32 cellular contexts compared by ENCODE assay signal in genomic region chr11:105912666-105913065, GRCh38.
A peak's percentile ranks its signal among the peaks of the same experiment; 100 is the strongest.
DNase-seq lines count a peak whose midpoint lies in the region; ATAC-seq, FAIRE-seq and TF ChIP-seq lines count a peak whose summit lies in the region.
"Had no signal": no experiment of that assay in that cellular context is flagged by ENCODE, and none has a peak within 500 bp of the region (broad histone marks: within the 10 kb centered on the region; RNA-seq: fewer than 3 reads in every experiment).

No MANE protein-coding gene starts in this region.

- H3K79me2 ChIP-seq in SK-N-SH (ENCODE audit: insufficient read depth) = no peaks in the 10 kb centered on the region

- POLR2A ChIA-PET in SK-N-SH (lab: Yijun Ruan, JAX) = no interaction called here

- TF ChIP-seq CTCF in SK-N-SH (IDR thresholded peaks at IDR 0.05) = no peak
- no peak for TF ChIP-seq CTCF in lower lobe of right lung (IDR thresholded peaks at IDR 0.05)

- no peak overlapping the region for H2AFZ ChIP-seq in SK-N-SH (ENCODE audit: low read depth)

- H3K27me3 ChIP-seq in SK-N-SH (ENCODE audit: insufficient read depth) (no peaks in the 10 kb centered on the region), lower lobe of right lung (ENCODE audit: low read depth) (no peaks in the 10 kb centered on the region)
- H3K27me3 ChIP-seq: BE2C; BLaER1; BLaER1 treated with 17β-estradiol and CSF1 and Interleukin-3, amounts not matched to agents 10 nM and 100 nM had no signal

- 0 out of 4 replicates have a peak overlapping the region, but pooled peaks of 1 of the 2 experiments have one; percentile 22 for H3K27ac ChIP-seq in SK-N-SH (ENCODE audit: low read depth in 2 of 2, low read length in 1 of 2)
- H3K27ac ChIP-seq in lower lobe of right lung = no peak overlapping the region
- H3K27ac ChIP-seq: 22Rv1; A549; BLaER1; BLaER1 treated with 17β-estradiol and CSF1 and Interleukin-3, amounts not matched to agents 10 nM and 100 nM; C4-2B had no signal

- intact Hi-C loops in lower lobe of right lung (cut with DNase I) = no loop called here

- H3K4me2 ChIP-seq in SK-N-SH = no peak overlapping the region
- H3K4me2 ChIP-seq: A549; BLaER1; BLaER1 treated with 17β-estradiol and CSF1 and Interleukin-3, amounts not matched to agents 10 nM and 100 nM had no signal

- FAIRE-seq in H54 (lab: Jason Lieb, UNC) = no peak
- FAIRE-seq: A549, D721Med had no signal

- H3K4me1 ChIP-seq in SK-N-SH (ENCODE audit: control insufficient read depth in 1 of 2, insufficient read depth in 2 of 2, low read depth in 1 of 2, low read length in 1 of 2) = no peaks in the 10 kb centered on the region; a peak in 2 of 4 replicates
- no peaks in the 10 kb centered on the region for H3K4me1 ChIP-seq in lower lobe of right lung
- H3K4me1 ChIP-seq: A549; BLaER1; BLaER1 treated with 17β-estradiol and CSF1 and Interleukin-3, amounts not matched to agents 10 nM and 100 nM; Caco-2 had no signal

- TF ChIP-seq EP300 in SK-N-SH (IDR thresholded peaks at IDR 0.05; ENCODE audit: borderline replicate concordance in 1 of 2, low read depth in 1 of 2, low read length in 1 of 2) = peak in 1 of 2 experiments; percentile 37; a peak in 1 of 4 replicates

- H3K36me3 ChIP-seq in SK-N-SH (replicated peaks in 1 of 2; ENCODE audit: control insufficient read depth in 1 of 2, insufficient read depth in 2 of 2, low read length in 1 of 2) (no peaks in the 10 kb centered on the region), lower lobe of right lung (no peaks in the 10 kb centered on the region)
- H3K36me3 ChIP-seq: BE2C; BLaER1; BLaER1 treated with 17β-estradiol and CSF1 and Interleukin-3, amounts not matched to agents 10 nM and 100 nM had no signal

- 23% methylated on average over 2 of the region's 2 CpGs for WGBS in SK-N-SH (ENCODE audit: low lambda C conversion rate)

- no peaks in the 10 kb centered on the region for H3K9me2 ChIP-seq in SK-N-SH

- H3K9me3 ChIP-seq in SK-N-SH = no peaks in the 10 kb centered on the region
- no peaks in the 10 kb centered on the region for H3K9me3 ChIP-seq in lower lobe of right lung
- H3K9me3 ChIP-seq: A549; BE2C; BLaER1; BLaER1 treated with 17β-estradiol and CSF1 and Interleukin-3, amounts not matched to agents 10 nM and 100 nM; Caco-2 had no signal

- no peak; the same call in 2 of the 3 replicates for ATAC-seq in SK-N-SH treated with all-trans-retinoic acid at 6 μM for 48 hours
- ATAC-seq in lower lobe of right lung = no peak
- ATAC-seq: A549; CD8-positive, alpha-beta T cell had no signal

- H3K9ac ChIP-seq in SK-N-SH = no peak overlapping the region
- H3K9ac ChIP-seq: BLaER1; BLaER1 treated with 17β-estradiol and CSF1 and Interleukin-3, amounts not matched to agents 10 nM and 100 nM had no signal

- H3F3A ChIP-seq in SK-N-SH (replicated peaks; ENCODE audit: insufficient read depth) = no peaks in the 10 kb centered on the region

- no peak for TF ChIP-seq RAD21 in SK-N-SH (IDR thresholded peaks at IDR 0.05; ENCODE audit: low read length)

- no peaks in the 10 kb centered on the region for H4K20me1 ChIP-seq in SK-N-SH (ENCODE audit: insufficient read depth)
- H4K20me1 ChIP-seq: BLaER1; BLaER1 treated with 17β-estradiol and CSF1 and Interleukin-3, amounts not matched to agents 10 nM and 100 nM had no signal

- TF ChIP-seq POLR2A in H54 (IDR thresholded peaks at IDR 0.05; ENCODE audit: low read depth, low read length) = no peak

- DNase-seq in SK-N-DZ (ENCODE audit: low spot score) (peak; percentile 1), SK-N-SH (peak; percentile 24), H54 (ENCODE audit: insufficient read length, low spot score) (no peak), lower lobe of right lung (no peak), HPDE6-E6E7 (ENCODE audit: extremely low spot score) (no peak)
- DNase-seq: 8988T; ACHN; AML-193; BE2C; C1 segment of cervical spinal cord; Caco-2; Calu3; CD4-positive, alpha-beta memory T cell; CD4-positive, alpha-beta T cell; CD4-positive, CD25-positive, alpha-beta regulatory T cell; CD8-positive, alpha-beta memory T cell; CD8-positive, alpha-beta T cell; COR-L47; DMS 273 treated with DMSO at 0.1 percent for 48 hours; DMS153; DMS53; DMS79; DMS79 treated with DMSO at 0.1 percent for 48 hours; DND-41; EL had no signal

- CTCF ChIA-PET in SK-N-SH (lab: Yijun Ruan, JAX) = no interaction called here

- H3K4me3 ChIP-seq in SK-N-SH (ENCODE audit: low read depth in 2 of 2, low read length in 1 of 2) = no peak overlapping the region
- no peak overlapping the region for H3K4me3 ChIP-seq in lower lobe of right lung
- H3K4me3 ChIP-seq: A549; BLaER1; BLaER1 treated with 17β-estradiol and CSF1 and Interleukin-3, amounts not matched to agents 10 nM and 100 nM had no signal

TF ChIP-seq in SK-N-SH, 30 proteins besides CTCF, POLR2A, EP300 and RAD21:
- TF ChIP-seq JUND (IDR thresholded peaks at IDR 0.05) = no peak
- no peak for TF ChIP-seq TAF1 (IDR thresholded peaks at IDR 0.05; ENCODE audit: borderline replicate concordance, low read depth, low read length)
- peak; percentile 58; the same call in 1 of the 2 replicates for TF ChIP-seq RCOR1 (IDR thresholded peaks at IDR 0.05; ENCODE audit: low read length)
- TF ChIP-seq GATA2 (CRISPR knock-in tag; IDR thresholded peaks at IDR 0.05) = peak; percentile 69; the same call in 1 of the 2 replicates
- 0 out of 2 replicates have a peak, but pooled peaks have one; percentile 15 for TF ChIP-seq TCF12 (IDR thresholded peaks at IDR 0.05)

TF ChIP-seq in SK-N-SH treated with all-trans-retinoic acid at 6 μM for 48 hours, 23 proteins besides CTCF, POLR2A, EP300 and RAD21:
- TF ChIP-seq TCF4 (CRISPR knock-in tag; IDR thresholded peaks at IDR 0.05; ENCODE audit: borderline replicate concordance) = peak; percentile 83; the same call in 1 of the 2 replicates
- TF ChIP-seq, protein P1, sequence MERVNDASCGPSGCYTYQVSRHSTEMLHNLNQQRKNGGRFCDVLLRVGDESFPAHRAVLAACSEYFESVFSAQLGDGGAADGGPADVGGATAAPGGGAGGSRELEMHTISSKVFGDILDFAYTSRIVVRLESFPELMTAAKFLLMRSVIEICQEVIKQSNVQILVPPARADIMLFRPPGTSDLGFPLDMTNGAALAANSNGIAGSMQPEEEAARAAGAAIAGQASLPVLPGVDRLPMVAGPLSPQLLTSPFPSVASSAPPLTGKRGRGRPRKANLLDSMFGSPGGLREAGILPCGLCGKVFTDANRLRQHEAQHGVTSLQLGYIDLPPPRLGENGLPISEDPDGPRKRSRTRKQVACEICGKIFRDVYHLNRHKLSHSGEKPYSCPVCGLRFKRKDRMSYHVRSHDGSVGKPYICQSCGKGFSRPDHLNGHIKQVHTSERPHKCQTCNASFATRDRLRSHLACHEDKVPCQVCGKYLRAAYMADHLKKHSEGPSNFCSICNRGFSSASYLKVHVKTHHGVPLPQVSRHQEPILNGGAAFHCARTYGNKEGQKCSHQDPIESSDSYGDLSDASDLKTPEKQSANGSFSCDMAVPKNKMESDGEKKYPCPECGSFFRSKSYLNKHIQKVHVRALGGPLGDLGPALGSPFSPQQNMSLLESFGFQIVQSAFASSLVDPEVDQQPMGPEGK (CRISPR knock-in tag; IDR thresholded peaks at IDR 0.05; ENCODE audit: borderline replicate concordance) = no peak

Comparison
In these comparisons a context has a peak if more than half of its experiments do, and no peak if none do; other contexts are left out.
1. DNase-seq: peak in SK-N-DZ (single experiment) and SK-N-SH (single experiment); none in H54 (single experiment), lower lobe of right lung (single experiment) and HPDE6-E6E7 (single experiment).